Comparison of ENCODE assay signal across 16 cellular contexts in genomic region chr11:95119361-95120060, GRCh38. TPM values are rescaled to one million over a fixed set of nuclear protein-coding genes. Genes with fewer than 3 reads are reported as not detected.
DNase-seq lines count a peak whose midpoint lies in the region; ATAC-seq and TF ChIP-seq lines count a peak whose summit lies in the region.
"Had no signal": no experiment of that assay in that cellular context is flagged by ENCODE, and none has a peak within 500 bp of the region (broad histone marks: within the 10 kb centered on the region; RNA-seq: fewer than 3 reads in every experiment).

No MANE protein-coding gene starts in this region.

- H3K36me3 ChIP-seq in HCT116 (ENCODE audit: control insufficient read depth in 1 of 2, insufficient read depth in 2 of 2, low read length in 2 of 2): no peaks in the 10 kb centered on the region
- no peaks in the 10 kb centered on the region for H3K36me3 ChIP-seq in skeletal muscle tissue (ENCODE audit: control insufficient read depth in 3 of 3, insufficient read depth in 3 of 3, low read length in 3 of 3)
- no peaks in the 10 kb centered on the region for H3K36me3 ChIP-seq in upper lobe of right lung
- H3K36me3 ChIP-seq: MG63, ovary had no signal

- BruUV-seq in HCT116 (replicated peaks; lab: Mats Ljungman, UMichigan): no TSS peak

- POLR2A ChIA-PET in HCT116 (lab: Charles Lee): no interaction called here

- TF ChIP-seq CTCF in HCT116 (IDR thresholded peaks at IDR 0.05 in 2 of 3, conservative IDR thresholded peaks at IDR 0.05 in 1 of 3; ENCODE audit: borderline replicate concordance in 1 of 3, insufficient read depth in 1 of 3, low read depth in 2 of 3, low read length in 2 of 3) (no peak), upper lobe of right lung (IDR thresholded peaks at IDR 0.05) (no peak)

- H3K27me3 ChIP-seq in HCT116 (ENCODE audit: insufficient read depth, low read length): no peaks in the 10 kb centered on the region
- no peaks in the 10 kb centered on the region for H3K27me3 ChIP-seq in skeletal muscle tissue (ENCODE audit: control insufficient read depth in 3 of 3, insufficient read depth in 3 of 3, low read length in 3 of 3)
- H3K27me3 ChIP-seq in upper lobe of right lung: no peaks in the 10 kb centered on the region
- H3K27me3 ChIP-seq: ovary had no signal

- TF ChIP-seq POLR2A in HCT116 (IDR thresholded peaks at IDR 0.05; ENCODE audit: borderline replicate concordance, extremely low read depth, insufficient read depth, insufficient read length): no peak

- H3K4me1 ChIP-seq in HCT116 (ENCODE audit: control insufficient read depth in 1 of 2, insufficient read depth in 2 of 2, low read length in 2 of 2) (peaks cover 42% of the 10 kb centered on the region in 2 experiments), skeletal muscle tissue (ENCODE audit: control insufficient read depth in 3 of 3, insufficient read depth in 3 of 3, low read length in 3 of 3) (peaks cover 23 to 26% (median 24%) of the 10 kb centered on the region in 3 donors), upper lobe of right lung (no peaks in the 10 kb centered on the region)

- no peaks in the 10 kb centered on the region for H4K20me1 ChIP-seq in HCT116 (ENCODE audit: insufficient read depth)

- H3K4me3 ChIP-seq in HCT116 (replicated peaks in 1 of 2; ENCODE audit: low read depth in 1 of 2, low read length in 2 of 2): no peak overlapping the region
- peak overlapping the region in 2 of 3 donors; percentile 41 to 42 for H3K4me3 ChIP-seq in skeletal muscle tissue (ENCODE audit: low read length in 3 of 3)
- H3K4me3 ChIP-seq in upper lobe of right lung: no peak overlapping the region
- H3K4me3 ChIP-seq: MG63, ovary had no signal

- RAD21 ChIA-PET in HCT116 (lab: Charles Lee; ENCODE audit: low non-redundant PET in 1 of 2, low total read pairs in 2 of 2, uncharacterized antibody in 2 of 2, unreplicated experiment in 2 of 2): interaction anchor here in 1 of 2 experiments (0.5 kb wide), 1 partner anchor 1301 kb away, joined by 3 read pairs; no protein-coding TSS in a partner anchor

- no peaks in the 10 kb centered on the region for H3K9me3 ChIP-seq in HCT116 (ENCODE audit: control insufficient read depth in 1 of 2, insufficient read depth in 1 of 2, low read depth in 1 of 2, low read length in 2 of 2)
- no peaks in the 10 kb centered on the region for H3K9me3 ChIP-seq in skeletal muscle tissue (ENCODE audit: control insufficient read depth in 3 of 3, low read length in 3 of 3)
- H3K9me3 ChIP-seq in upper lobe of right lung: no peaks in the 10 kb centered on the region
- H3K9me3 ChIP-seq: ovary had no signal

- DNase-seq in HCT116 (ENCODE audit: low read depth, low spot score) (no peak), M059J (ENCODE audit: low read depth) (peak; percentile 60), epithelial cell of prostate (ENCODE audit: low read depth, low spot score) (no peak), upper lobe of right lung (no peak), HuH-7 (ENCODE audit: low spot score) (no peak), DMS 273 treated with DMSO at 0.1 percent for 48 hours (lab: John Stamatoyannopoulos, UW) (no peak)
- DNase-seq: activated T-cell treated with anti-CD3 and anti-CD28 coated beads, Interleukin-2, amount 50 U/mL, for 48 hours; Calu3; head of caudate nucleus; immature natural killer cell; MG63; naive B cell; ovary; small intestine; stimulated activated CD4-positive, alpha-beta T cell treated with anti-CD3 and anti-CD28 coated beads, Interleukin-4, amount 100 ng/mL, for 4 hours had no signal

- H3K27ac ChIP-seq in HCT116 (ENCODE audit: low read depth, low read length) (peak overlapping the region; percentile 56), epithelial cell of prostate (peak overlapping the region; percentile 64), skeletal muscle tissue (ENCODE audit: low read depth, low read length) (peak overlapping the region; percentile 62), upper lobe of right lung (no peak overlapping the region)
- H3K27ac ChIP-seq: ovary had no signal

- intact Hi-C loops in HCT116 (cut with micrococcal nuclease) (no loop called here), upper lobe of right lung (cut with DNase I) (no loop called here)

- peak overlapping the region; percentile 44 for H3K4me2 ChIP-seq in HCT116 (ENCODE audit: low read length)

- no peak for TF ChIP-seq RAD21 in HCT116 (IDR thresholded peaks at IDR 0.05; ENCODE audit: low read depth)

- H3K79me2 ChIP-seq in HCT116 (ENCODE audit: insufficient read depth, low read length): peaks cover 46% of the 10 kb centered on the region; the same call in 1 of the 2 replicates

- H2AFZ ChIP-seq in HCT116 (ENCODE audit: low read depth, low read length, poor library complexity, severe bottlenecking): no peak overlapping the region

- ATAC-seq in HCT116: peak; percentile 82
- no peak for ATAC-seq in upper lobe of right lung

- H3K9ac ChIP-seq in HCT116 (ENCODE audit: low read length) (no peak overlapping the region), skeletal muscle tissue (ENCODE audit: low read depth in 1 of 3, low read length in 3 of 3) (no peak overlapping the region)

- CTCF ChIA-PET in HCT116 (lab: Charles Lee): no interaction called here

- H3K9me2 ChIP-seq in HCT116 (ENCODE audit: insufficient read depth): no peaks in the 10 kb centered on the region

TF ChIP-seq in HCT116, 20 proteins besides CTCF, POLR2A, EP300 and RAD21 (continues in another document):
- TF ChIP-seq, protein P1, sequence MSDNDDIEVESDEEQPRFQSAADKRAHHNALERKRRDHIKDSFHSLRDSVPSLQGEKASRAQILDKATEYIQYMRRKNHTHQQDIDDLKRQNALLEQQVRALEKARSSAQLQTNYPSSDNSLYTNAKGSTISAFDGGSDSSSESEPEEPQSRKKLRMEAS (IDR thresholded peaks at IDR 0.05): no peak
- TF ChIP-seq SP1 (IDR thresholded peaks at IDR 0.05; ENCODE audit: low read depth) (no peak), FOSL1 (IDR thresholded peaks at IDR 0.05; ENCODE audit: low read depth) (no peak), ELF1 (IDR thresholded peaks at IDR 0.05; ENCODE audit: borderline replicate concordance, low read depth) (no peak), EZH2phosphoT487 (IDR thresholded peaks at IDR 0.05; ENCODE audit: borderline replicate concordance) (no peak), CEBPB (IDR thresholded peaks at IDR 0.05; ENCODE audit: low read depth) (no peak), ZBTB33 (IDR thresholded peaks at IDR 0.05; ENCODE audit: extremely low read depth, insufficient replicate concordance, low read length) (no peak), TCF7L2 (IDR thresholded peaks at IDR 0.05; ENCODE audit: borderline replicate concordance, extremely low read depth, insufficient read depth, insufficient read length) (no peak), EGR1 (IDR thresholded peaks at IDR 0.05; ENCODE audit: low read depth) (no peak), YY1 (IDR thresholded peaks at IDR 0.05; ENCODE audit: extremely low read depth, insufficient replicate concordance, low read depth, low read length) (no peak), CBX3 (IDR thresholded peaks at IDR 0.05; ENCODE audit: low read depth) (no peak)
- TF ChIP-seq, protein P2, sequence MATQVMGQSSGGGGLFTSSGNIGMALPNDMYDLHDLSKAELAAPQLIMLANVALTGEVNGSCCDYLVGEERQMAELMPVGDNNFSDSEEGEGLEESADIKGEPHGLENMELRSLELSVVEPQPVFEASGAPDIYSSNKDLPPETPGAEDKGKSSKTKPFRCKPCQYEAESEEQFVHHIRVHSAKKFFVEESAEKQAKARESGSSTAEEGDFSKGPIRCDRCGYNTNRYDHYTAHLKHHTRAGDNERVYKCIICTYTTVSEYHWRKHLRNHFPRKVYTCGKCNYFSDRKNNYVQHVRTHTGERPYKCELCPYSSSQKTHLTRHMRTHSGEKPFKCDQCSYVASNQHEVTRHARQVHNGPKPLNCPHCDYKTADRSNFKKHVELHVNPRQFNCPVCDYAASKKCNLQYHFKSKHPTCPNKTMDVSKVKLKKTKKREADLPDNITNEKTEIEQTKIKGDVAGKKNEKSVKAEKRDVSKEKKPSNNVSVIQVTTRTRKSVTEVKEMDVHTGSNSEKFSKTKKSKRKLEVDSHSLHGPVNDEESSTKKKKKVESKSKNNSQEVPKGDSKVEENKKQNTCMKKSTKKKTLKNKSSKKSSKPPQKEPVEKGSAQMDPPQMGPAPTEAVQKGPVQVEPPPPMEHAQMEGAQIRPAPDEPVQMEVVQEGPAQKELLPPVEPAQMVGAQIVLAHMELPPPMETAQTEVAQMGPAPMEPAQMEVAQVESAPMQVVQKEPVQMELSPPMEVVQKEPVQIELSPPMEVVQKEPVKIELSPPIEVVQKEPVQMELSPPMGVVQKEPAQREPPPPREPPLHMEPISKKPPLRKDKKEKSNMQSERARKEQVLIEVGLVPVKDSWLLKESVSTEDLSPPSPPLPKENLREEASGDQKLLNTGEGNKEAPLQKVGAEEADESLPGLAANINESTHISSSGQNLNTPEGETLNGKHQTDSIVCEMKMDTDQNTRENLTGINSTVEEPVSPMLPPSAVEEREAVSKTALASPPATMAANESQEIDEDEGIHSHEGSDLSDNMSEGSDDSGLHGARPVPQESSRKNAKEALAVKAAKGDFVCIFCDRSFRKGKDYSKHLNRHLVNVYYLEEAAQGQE (IDR thresholded peaks at IDR 0.05; ENCODE audit: low read depth): no peak

RNA-seq across cellular contexts. Expression of gene ENDOD1, which starts 29.9 kb away (rescaled TPM):
- 33.6 TPM for total RNA-seq in HCT116 (2021; ENCODE audit: unreplicated experiment)
- polyA plus RNA-seq in HCT116 (2012): 22.9 and 26.9 TPM in 2 replicates
- total RNA-seq in M059J (2014; rRNA removed; shearing (Covaris generic)): 12.5 and 19.0 TPM in 2 replicates
- total RNA-seq in skeletal muscle tissue: 99.2 TPM
- 32.2 TPM for total RNA-seq in upper lobe of right lung

RNA-seq across cellular contexts. Expression of gene SRSF8, which starts 52.8 kb away (rescaled TPM):
- 31.0 TPM for total RNA-seq in HCT116 (2021; ENCODE audit: unreplicated experiment)
- 18.1 and 28.2 TPM in 2 replicates for polyA plus RNA-seq in HCT116 (2012)
- 12.8 and 25.3 TPM in 2 replicates for total RNA-seq in M059J (2014; rRNA removed; shearing (Covaris generic))
- 11.5 TPM for total RNA-seq in skeletal muscle tissue
- 42.2 TPM for total RNA-seq in upper lobe of right lung

Comparison
In these comparisons a context has a peak if more than half of its experiments do, and no peak if none do; other contexts are left out.
1. H3K4me3 ChIP-seq: peak in skeletal muscle tissue (2 of 3); none in HCT116 (0 of 2) and upper lobe of right lung (single experiment).